Comparison of ENCODE assay signal across 8 cellular contexts in the genomic region with DNA sequence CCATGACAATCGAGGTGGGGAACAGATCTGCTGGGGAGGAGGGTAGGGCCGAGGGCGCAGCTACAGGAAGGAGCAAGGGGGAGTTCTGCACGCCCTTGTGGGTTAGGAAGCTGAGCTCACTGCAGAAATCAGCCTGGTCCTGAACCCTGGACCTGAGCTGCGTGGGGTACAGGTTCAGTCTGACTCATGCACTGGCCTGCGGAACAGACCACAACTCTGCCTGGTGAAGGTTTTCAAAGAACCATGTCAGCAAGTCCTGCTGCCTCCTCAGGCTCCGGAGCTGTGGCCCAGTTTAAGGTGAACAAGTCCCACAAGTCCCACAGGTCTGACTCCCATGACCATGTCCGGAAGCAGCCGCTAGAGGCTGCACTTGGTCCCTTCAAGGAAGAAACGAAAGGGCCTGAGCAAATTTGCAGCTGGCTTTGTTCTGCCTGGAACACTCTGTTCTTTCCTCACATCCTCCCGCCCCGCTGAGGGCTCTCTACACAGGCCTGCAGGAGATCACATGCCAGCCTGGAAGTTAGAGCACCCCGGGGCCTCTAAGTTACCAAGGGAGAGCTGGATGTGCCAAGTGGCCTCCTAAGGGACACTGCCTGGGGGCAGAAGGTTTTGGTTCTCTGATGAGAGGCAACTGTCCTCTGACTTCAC. TPM values are rescaled to one million over a fixed set of nuclear protein-coding genes. Genes with fewer than 3 reads are reported as not detected.
DNase-seq lines count a peak whose midpoint lies in the region; ATAC-seq and TF ChIP-seq lines count a peak whose summit lies in the region.

No MANE protein-coding gene starts in this region.

- H3K9me3 ChIP-seq in psoas muscle (no peaks in the 10 kb centered on the region), uterus (no peaks in the 10 kb centered on the region)

- H3K36me3 ChIP-seq in psoas muscle (ENCODE audit: insufficient read depth in 1 of 2, low read depth in 1 of 2) = no peaks in the 10 kb centered on the region
- H3K36me3 ChIP-seq in uterus = no peaks in the 10 kb centered on the region

- no peaks in the 10 kb centered on the region for H3K9me3 Mint-ChIP-seq in activated naive CD4-positive, alpha-beta T cell treated with anti-CD3 and anti-CD28 coated beads, Interleukin-2, amount 10 ng/mL, durations not matched to agents 7 days and 5 days
- H3K9me3 Mint-ChIP-seq in glutamatergic neuron (ENCODE audit: unreplicated experiment) = peaks cover 2% of the 10 kb centered on the region

- 19 to 40% (median 19%) methylated on average over 13 of the region's 13 CpGs for WGBS in psoas muscle, 3 donors

- TF ChIP-seq CTCF in glutamatergic neuron (IDR thresholded peaks at IDR 0.05; ENCODE audit: partially characterized antibody, unreplicated experiment) (peak; percentile 63), psoas muscle (IDR thresholded peaks at IDR 0.05) (peak; percentile 83), uterus (IDR thresholded peaks at IDR 0.05) (peak; percentile 79 to 84 (median 82))

- H3K27ac Mint-ChIP-seq in activated naive CD4-positive, alpha-beta T cell treated with anti-CD3 and anti-CD28 coated beads, Interleukin-2, amount 10 ng/mL, durations not matched to agents 7 days and 5 days = peak overlapping the region; percentile 99
- H3K27ac Mint-ChIP-seq in glutamatergic neuron (ENCODE audit: unreplicated experiment) = peak overlapping the region; percentile 76

- intact Hi-C loops in psoas muscle (cut with DNase I) (loop anchor here in 1 of 2 donors (2.0 kb wide), 2 partner anchors 84 to 174 kb away; no protein-coding TSS in a partner anchor), uterus (cut with DNase I; ENCODE audit: low total_unique reads) (no loop called here)

- H3K27ac ChIP-seq in psoas muscle (peak overlapping the region; percentile 58), uterus (peak overlapping the region; percentile 83 to 97)

- H3K4me3 ChIP-seq in psoas muscle (no peak overlapping the region), uterus (no peak overlapping the region)

- peaks cover 56% of the 10 kb centered on the region for H3K4me1 Mint-ChIP-seq in activated naive CD4-positive, alpha-beta T cell treated with anti-CD3 and anti-CD28 coated beads, Interleukin-2, amount 10 ng/mL, durations not matched to agents 7 days and 5 days
- H3K4me1 Mint-ChIP-seq in glutamatergic neuron (ENCODE audit: low read depth, unreplicated experiment) = peaks cover 19% of the 10 kb centered on the region

- DNase-seq in ELF-1 (ENCODE audit: low read depth, low spot score) (peak; percentile 95), HuH-7.5 (ENCODE audit: low spot score) (peak; percentile 65), SHP77 treated with DMSO at 0.1 percent for 48 hours (lab: John Stamatoyannopoulos, UW) (peak; percentile 82), glutamatergic neuron (peak; percentile 73), psoas muscle (peak; percentile 86 to 93), uterus (peak; percentile 87 to 93)
- peak; percentile 82 for DNase-seq in activated naive CD4-positive, alpha-beta T cell treated with anti-CD3 and anti-CD28 coated beads, Interleukin-2, amount 10 ng/mL, durations not matched to agents 7 days and 5 days

- H3K27me3 Mint-ChIP-seq in activated naive CD4-positive, alpha-beta T cell treated with anti-CD3 and anti-CD28 coated beads, Interleukin-2, amount 10 ng/mL, durations not matched to agents 7 days and 5 days = peaks cover 12% of the 10 kb centered on the region
- no peaks in the 10 kb centered on the region for H3K27me3 Mint-ChIP-seq in glutamatergic neuron (ENCODE audit: unreplicated experiment)

- H3K4me1 ChIP-seq in psoas muscle (peaks cover 12% of the 10 kb centered on the region), uterus (peaks cover 0 to 8% of the 10 kb centered on the region in 2 donors)

- peak overlapping the region; percentile 84 for H3K4me3 Mint-ChIP-seq in activated naive CD4-positive, alpha-beta T cell treated with anti-CD3 and anti-CD28 coated beads, Interleukin-2, amount 10 ng/mL, durations not matched to agents 7 days and 5 days
- no peak overlapping the region for H3K4me3 Mint-ChIP-seq in glutamatergic neuron (ENCODE audit: unreplicated experiment)

- ATAC-seq in GM21528 (IDR thresholded peaks at IDR 0.05; ENCODE audit: low FRiP score, unreplicated experiment) (peak; percentile 69), psoas muscle (peak; percentile 93 to 98 (median 97))

- peak in 1 of 2 donors; percentile 22 for TF ChIP-seq POLR2A in uterus (IDR thresholded peaks at IDR 0.05)

- peaks cover 5% of the 10 kb centered on the region for H3K36me3 Mint-ChIP-seq in activated naive CD4-positive, alpha-beta T cell treated with anti-CD3 and anti-CD28 coated beads, Interleukin-2, amount 10 ng/mL, durations not matched to agents 7 days and 5 days
- H3K36me3 Mint-ChIP-seq in glutamatergic neuron (ENCODE audit: unreplicated experiment) = no peaks in the 10 kb centered on the region

- CTCF ChIA-PET in activated naive CD4-positive, alpha-beta T cell treated with anti-CD3 and anti-CD28 coated beads, Interleukin-2, amount 10 ng/mL, durations not matched to agents 7 days and 5 days (lab: Charles Lee) = interaction anchor here (0.6 to 5.6 kb wide), 24 partner anchors 13 to 251 kb away, joined by 3 to 83 read pairs (median 4); partner anchors contain the start of gene AKAP13

- H3K27me3 ChIP-seq in psoas muscle (ENCODE audit: insufficient read depth in 3 of 3, low read length in 2 of 3) (no peaks in the 10 kb centered on the region), uterus (no peaks in the 10 kb centered on the region)

RNA-seq across cellular contexts. Expression of gene AKAP13, which starts 49.3 kb away (rescaled TPM):
- total RNA-seq in glutamatergic neuron (ENCODE audit: unreplicated experiment) (145 TPM), psoas muscle (100 to 1,000 TPM in 3 of 4 donors, 10 to 100 TPM in 1; 93.7 to 126 (median 122) TPM), uterus (100 to 1,000 TPM; 128 to 460 (median 243) TPM)
- polyA plus RNA-seq in psoas muscle = 10 to 100 TPM; 18.2 to 86.0 (median 46.5) TPM
